ENCODE assay signal across 8 cellular contexts in the genomic region with DNA sequence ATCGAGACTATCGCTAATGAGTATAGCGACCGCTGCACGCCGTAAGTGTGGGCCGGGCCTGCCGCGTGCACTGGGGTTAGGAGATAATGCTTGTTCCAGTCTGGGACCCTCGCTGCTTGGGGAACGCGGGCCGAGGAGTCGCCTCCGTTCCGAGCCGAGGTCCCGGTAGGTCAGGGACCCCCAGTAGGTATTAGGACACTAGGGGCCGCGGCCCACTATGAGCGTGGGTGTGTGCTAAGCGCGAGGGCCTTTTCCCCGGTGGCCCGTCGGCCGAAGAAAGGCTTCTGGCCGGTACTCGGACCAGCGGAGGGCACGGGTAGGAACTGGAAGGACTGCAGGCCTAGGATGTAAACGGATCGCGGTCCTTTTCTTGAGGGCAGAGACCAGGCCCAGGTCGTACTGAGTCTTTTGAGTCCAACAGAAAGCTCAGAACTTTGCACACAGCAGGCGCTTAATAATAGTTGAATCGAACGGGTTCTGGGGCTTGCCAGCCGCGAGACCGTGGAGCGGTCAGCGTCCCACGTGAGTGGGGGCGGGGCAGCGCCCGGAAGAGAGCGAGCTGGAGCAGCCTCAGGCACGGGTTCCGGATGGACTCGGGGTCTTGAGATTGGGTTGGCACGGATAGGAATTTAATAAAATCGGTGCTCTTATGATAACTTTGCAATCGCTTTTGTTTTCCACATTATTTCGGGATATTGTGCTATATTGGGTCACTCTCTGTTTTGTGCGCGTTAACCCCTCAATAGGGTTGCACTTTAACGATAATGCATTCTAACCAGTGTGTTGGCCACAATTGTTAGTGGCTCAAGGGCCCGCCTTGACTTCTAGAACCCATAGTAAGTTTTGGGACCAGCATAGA. TPM values are rescaled to one million over a fixed set of nuclear protein-coding genes. Genes with fewer than 3 reads are reported as not detected.
DNase-seq lines count a peak whose midpoint lies in the region; ATAC-seq, FAIRE-seq and TF ChIP-seq lines count a peak whose summit lies in the region.

No MANE protein-coding gene starts in this region.

- H3K27me3 ChIP-seq in Karpas-422 (ENCODE audit: low read length), result no peaks in the 10 kb centered on the region

- H3K27ac ChIP-seq in Karpas-422 (ENCODE audit: low read length), result peak overlapping the region; percentile 97
- H3K27ac ChIP-seq in VCaP, result peak overlapping the region; percentile 96
- H3K27ac ChIP-seq in caudate nucleus (ENCODE audit: low read depth, low read length), result peak overlapping the region; percentile 100
- H3K27ac ChIP-seq in kidney (ENCODE audit: low read depth in 2 of 2, low read length in 2 of 2), result peak overlapping the region; percentile 100

- H3K9me3 ChIP-seq in Karpas-422 (ENCODE audit: low read length) (no peaks in the 10 kb centered on the region), kidney (ENCODE audit: control insufficient read depth in 1 of 2, low read length in 2 of 2) (no peaks in the 10 kb centered on the region)

- H3K9ac ChIP-seq in Karpas-422 (ENCODE audit: low read length) (peak overlapping the region; percentile 97), kidney (ENCODE audit: low read length in 2 of 2) (peak overlapping the region; percentile 34 to 100)

- peaks cover 49% of the 10 kb centered on the region for H4K20me1 ChIP-seq in Karpas-422 (ENCODE audit: insufficient read depth, low read depth, low read length)

- DNase-seq in Karpas-422 (peak; percentile 91), caudate nucleus (lab: John Stamatoyannopoulos, UW) (peak in 20 of 61 donors; percentile 5 to 68 (median 40)), kidney (peak; percentile 89), NCI-H187 (lab: John Stamatoyannopoulos, UW) (no peak)
- peak; percentile 80 for DNase-seq in stimulated activated CD4-positive, alpha-beta T cell treated with anti-CD3 and anti-CD28 coated beads, Interleukin-15, amount 100 ng/mL, for 24 hours

- H3K4me2 ChIP-seq in Karpas-422 (ENCODE audit: low read depth, low read length, poor library complexity, severe bottlenecking), result peak overlapping the region; percentile 99

- no peak for FAIRE-seq in kidney (lab: Jason Lieb, UNC)

- peaks cover 7% of the 10 kb centered on the region; the same call in 1 of the 2 replicates for H3K36me3 ChIP-seq in Karpas-422 (ENCODE audit: insufficient read depth, low read length)
- H3K36me3 ChIP-seq in kidney (ENCODE audit: control insufficient read depth in 1 of 2, insufficient read depth in 2 of 2, low read length in 2 of 2), result no peaks in the 10 kb centered on the region

- 0 out of 2 replicates have a peak overlapping the region, but pooled peaks have one; percentile 13 for H2AFZ ChIP-seq in Karpas-422 (ENCODE audit: low read length)

- H3K4me3 ChIP-seq in GM08714 (ENCODE audit: low read length) (peak overlapping the region; percentile 77), Karpas-422 (ENCODE audit: low read length) (peak overlapping the region; percentile 95), kidney (ENCODE audit: low read length in 2 of 2) (peak overlapping the region; percentile 87 to 97)

- TF ChIP-seq CTCF in VCaP (conservative IDR thresholded peaks at IDR 0.05), result no peak
- no peak for TF ChIP-seq CTCF in kidney (IDR thresholded peaks at IDR 0.05; ENCODE audit: borderline replicate concordance, extremely low read depth, insufficient read depth)

- H3K4me1 ChIP-seq in Karpas-422 (ENCODE audit: low read length) (peaks cover 36% of the 10 kb centered on the region), kidney (ENCODE audit: control insufficient read depth in 1 of 2, insufficient read depth in 1 of 2, low read depth in 1 of 2, low read length in 2 of 2) (peaks cover 15 to 22% of the 10 kb centered on the region in 2 donors)

- intact Hi-C loops in kidney (cut with DNase I), result no loop called here

- H3K9me2 ChIP-seq in Karpas-422 (replicated peaks; ENCODE audit: insufficient read depth, low read length), result no peaks in the 10 kb centered on the region

- H3K79me2 ChIP-seq in Karpas-422 (ENCODE audit: low read length), result peaks cover 69% of the 10 kb centered on the region

- peak; percentile 29 for ATAC-seq in GM21786 (IDR thresholded peaks at IDR 0.05; ENCODE audit: unreplicated experiment)

RNA-seq across cellular contexts. Expression of gene HSPA4, which starts 0.7 kb away (rescaled TPM):
- total RNA-seq in Karpas-422 (2014; rRNA removed; shearing (Covaris generic); ENCODE audit: low replicate concordance), result 72.2 and 122 TPM in 2 replicates
- 79.7 TPM for total RNA-seq in kidney
- polyA plus RNA-seq in kidney (ENCODE audit: insufficient read depth, low read depth, low replicate concordance), result 81.5 TPM

RNA-seq across cellular contexts. Expression of gene ZCCHC10, which starts 26.2 kb away (rescaled TPM):
- 4.7 and 23.7 TPM in 2 replicates for total RNA-seq in Karpas-422 (2014; rRNA removed; shearing (Covaris generic); ENCODE audit: low replicate concordance)
- total RNA-seq in kidney, result 19.9 TPM
- polyA plus RNA-seq in kidney (ENCODE audit: insufficient read depth, low read depth, low replicate concordance), result 32.7 TPM

Comparison
In these comparisons a context has a peak if more than half of its experiments do, and no peak if none do; other contexts are left out.
1. DNase-seq: peak in Karpas-422 (single experiment), kidney (single experiment) and stimulated activated CD4-positive, alpha-beta T cell treated with anti-CD3 and anti-CD28 coated beads, Interleukin-15, amount 100 ng/mL, for 24 hours (single experiment); none in NCI-H187 (0 of 2).
2. Peak in every context shown above with its lines, with median percentiles within 50 percentile points of each other: H3K4me3 ChIP-seq and H3K27ac ChIP-seq.